ENCODE assay signal across 23 cellular contexts in the genomic region with DNA sequence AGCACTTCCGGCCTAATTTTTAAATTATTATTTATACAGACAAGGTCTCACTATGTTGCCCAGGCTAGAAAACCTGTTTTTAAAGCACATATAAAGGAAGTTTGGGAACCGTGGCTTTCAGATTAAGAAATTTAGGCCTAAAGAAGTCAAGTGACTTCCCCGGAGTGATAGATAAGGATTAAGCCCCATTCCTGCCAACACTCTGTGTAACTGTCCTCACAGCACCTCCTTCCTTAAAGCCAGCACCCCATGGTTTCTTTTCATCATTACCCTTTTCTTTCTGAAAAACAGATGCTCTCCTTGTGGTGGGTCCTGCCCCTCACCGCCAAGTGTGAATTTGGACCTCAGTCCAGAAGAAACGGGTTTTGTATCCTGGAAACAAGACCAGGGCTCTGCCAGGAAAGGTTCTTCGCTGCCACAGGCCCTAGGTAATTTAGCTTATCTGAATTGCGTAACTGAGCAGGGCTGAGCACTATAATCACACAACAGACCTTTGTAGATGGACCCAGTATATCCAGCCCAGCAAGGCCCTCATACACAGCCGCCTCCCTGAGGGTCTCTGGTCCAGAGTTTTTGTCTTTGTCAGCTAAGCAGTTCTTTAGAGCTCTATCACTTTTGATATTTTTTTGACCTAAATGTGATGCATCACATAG.
"Had no signal": no experiment of that assay in that cellular context is flagged by ENCODE, and none has a peak within 500 bp of the region (broad histone marks: within the 10 kb centered on the region; RNA-seq: fewer than 3 reads in every experiment).

No MANE protein-coding gene starts in this region.

- DNase-seq: activated CD4-positive, alpha-beta T cell treated with anti-CD3 and anti-CD28 coated beads for 1 hour; activated CD8-positive, alpha-beta T cell treated with anti-CD3 and anti-CD28 coated beads, Interleukin-2, amount 10 ng/mL, durations not matched to agents 7 days and 5 days; activated gamma-delta T cell; activated naive CD4-positive, alpha-beta T cell treated with anti-CD3 and anti-CD28 coated beads, Interleukin-2, amount 10 ng/mL, durations not matched to agents 7 days and 5 days; amniotic stem cell; central memory CD4-positive, alpha-beta T cell; colonic mucosa; effector CD8-positive, alpha-beta T cell; islet precursor cell; mammary epithelial cell; naive B cell; nephron progenitor cell; right cardiac atrium; stimulated activated CD4-positive, alpha-beta T cell treated with anti-CD3 and anti-CD28 coated beads, Interleukin-2, amount 100 ng/mL, for 48 hours; T-cell had no signal

- H3K4me3 Mint-ChIP-seq: activated CD8-positive, alpha-beta T cell treated with anti-CD3 and anti-CD28 coated beads, Interleukin-2, amount 10 ng/mL, durations not matched to agents 7 days and 5 days; activated naive CD4-positive, alpha-beta T cell treated with anti-CD3 and anti-CD28 coated beads, Interleukin-2, amount 10 ng/mL, durations not matched to agents 7 days and 5 days; mesothelial cell of epicardium; naive B cell; nephron progenitor cell; stimulated activated naive CD8-positive, alpha-beta T cell treated with anti-CD3 and anti-CD28 coated beads, Interleukin-15, Interleukin-2, amounts not matched to agents 100 ng/mL and 50 ng/mL, for 24 hours; T-cell; type B pancreatic cell; WTC11 had no signal

- H3K9me3 ChIP-seq: colonic mucosa, thoracic aorta, vagina had no signal

- H2AFZ ChIP-seq: parathyroid adenoma had no signal

- ATAC-seq: activated CD8-positive, alpha-beta T cell treated with anti-CD3 and anti-CD28 coated beads, Interleukin-2, amount 10 ng/mL, durations not matched to agents 7 days and 5 days; right cardiac atrium; T-cell; WTC11 had no signal

- H3K4me1 ChIP-seq: colonic mucosa, parathyroid adenoma, vagina had no signal

- H3K9me3 Mint-ChIP-seq: activated naive CD4-positive, alpha-beta T cell treated with anti-CD3 and anti-CD28 coated beads, Interleukin-2, amount 10 ng/mL, durations not matched to agents 7 days and 5 days; mesothelial cell of epicardium; stimulated activated naive CD8-positive, alpha-beta T cell treated with anti-CD3 and anti-CD28 coated beads, Interleukin-15, Interleukin-2, amounts not matched to agents 100 ng/mL and 50 ng/mL, for 24 hours; T-cell; type B pancreatic cell; WTC11 had no signal

- H3K4me3 ChIP-seq: colonic mucosa, thoracic aorta, vagina had no signal

- H3K27ac Mint-ChIP-seq: activated CD8-positive, alpha-beta T cell treated with anti-CD3 and anti-CD28 coated beads, Interleukin-2, amount 10 ng/mL, durations not matched to agents 7 days and 5 days; activated naive CD4-positive, alpha-beta T cell treated with anti-CD3 and anti-CD28 coated beads, Interleukin-2, amount 10 ng/mL, durations not matched to agents 7 days and 5 days; mesothelial cell of epicardium; nephron progenitor cell; stimulated activated naive CD8-positive, alpha-beta T cell treated with anti-CD3 and anti-CD28 coated beads, Interleukin-15, Interleukin-2, amounts not matched to agents 100 ng/mL and 50 ng/mL, for 24 hours; T-cell; type B pancreatic cell; WTC11 had no signal

- H3K4me1 Mint-ChIP-seq: activated naive CD4-positive, alpha-beta T cell treated with anti-CD3 and anti-CD28 coated beads, Interleukin-2, amount 10 ng/mL, durations not matched to agents 7 days and 5 days; mesothelial cell of epicardium; nephron progenitor cell; WTC11 had no signal

- H3K9ac ChIP-seq: parathyroid adenoma had no signal

- H3K27ac ChIP-seq: colonic mucosa, epithelial cell of prostate, parathyroid adenoma, thoracic aorta, vagina had no signal

- H3K36me3 ChIP-seq: colonic mucosa, thoracic aorta, vagina had no signal

- H3K27me3 Mint-ChIP-seq: naive B cell; stimulated activated naive CD8-positive, alpha-beta T cell treated with anti-CD3 and anti-CD28 coated beads, Interleukin-15, Interleukin-2, amounts not matched to agents 100 ng/mL and 50 ng/mL, for 24 hours; T-cell; type B pancreatic cell had no signal

- H3K36me3 Mint-ChIP-seq: activated naive CD4-positive, alpha-beta T cell treated with anti-CD3 and anti-CD28 coated beads, Interleukin-2, amount 10 ng/mL, durations not matched to agents 7 days and 5 days; mesothelial cell of epicardium; T-cell; type B pancreatic cell; WTC11 had no signal

- H3K27me3 ChIP-seq: colonic mucosa, vagina had no signal
